ENCODE assay signal across 23 cellular contexts in genomic region chr5:107306597-107306996, GRCh38.
"Had no signal": no experiment of that assay in that cellular context is flagged by ENCODE, and none has a peak within 500 bp of the region (broad histone marks: within the 10 kb centered on the region; RNA-seq: fewer than 3 reads in every experiment).

No MANE protein-coding gene starts in this region.

- H3K27me3 Mint-ChIP-seq: activated B cell treated with CpG ODN at 0.5 μM for 24 hours; activated naive CD8-positive, alpha-beta T cell treated with anti-CD3 and anti-CD28 coated beads, Interleukin-2, amount 10 ng/mL, durations not matched to agents 7 days and 5 days; progenitor cell of endocrine pancreas had no signal

- H3K4me1 Mint-ChIP-seq: activated B cell treated with CpG ODN at 0.5 μM for 24 hours; activated naive CD8-positive, alpha-beta T cell treated with anti-CD3 and anti-CD28 coated beads, Interleukin-2, amount 10 ng/mL, durations not matched to agents 7 days and 5 days; memory B cell had no signal

- H3K36me3 ChIP-seq: colonic mucosa, gastrocnemius medialis, left ventricle myocardium inferior, spleen, upper lobe of left lung had no signal

- H3K9me3 ChIP-seq: colonic mucosa, gastrocnemius medialis, left ventricle myocardium inferior, spleen, upper lobe of left lung had no signal

- H3K4me3 Mint-ChIP-seq: activated B cell treated with CpG ODN at 0.5 μM for 24 hours; activated naive CD8-positive, alpha-beta T cell treated with anti-CD3 and anti-CD28 coated beads, Interleukin-2, amount 10 ng/mL, durations not matched to agents 7 days and 5 days; activated T-cell treated with anti-CD3 and anti-CD28 coated beads, Interleukin-2, amount 50 U/mL, for 4 hours; memory B cell; natural killer cell treated with Interleukin-12 subunit alpha and Interleukin-12 subunit beta and Interleukin-15 and Interleukin-18, amount 100 ng/mL, for 72 hours had no signal

- H3K4me3 ChIP-seq: colonic mucosa, gastrocnemius medialis, left ventricle myocardium inferior, spleen, upper lobe of left lung had no signal

- H3K27ac Mint-ChIP-seq: activated B cell treated with CpG ODN at 0.5 μM for 24 hours; activated naive CD8-positive, alpha-beta T cell treated with anti-CD3 and anti-CD28 coated beads, Interleukin-2, amount 10 ng/mL, durations not matched to agents 7 days and 5 days; activated T-helper 2 cell treated with anti-CD3 and anti-CD28 coated beads, Interferon-gamma antibody, Interleukin-2, Interleukin-4, amounts not matched to agents 10 μg/mL and 5 μg/mL and 100 μg/mL, durations not matched to agents 14 hours and 24 hours and 36 hours; memory B cell; natural killer cell treated with Interleukin-12 subunit alpha and Interleukin-12 subunit beta and Interleukin-15 and Interleukin-18, amount 100 ng/mL, for 72 hours; progenitor cell of endocrine pancreas had no signal

- ATAC-seq: activated T-cell treated with anti-CD3 and anti-CD28 coated beads, Interleukin-2, amount 50 U/mL, for 4 hours; gastrocnemius medialis; natural killer cell treated with Interleukin-12 subunit alpha and Interleukin-12 subunit beta and Interleukin-15 and Interleukin-18, amount 100 ng/mL, for 72 hours had no signal

- DNase-seq: activated B cell treated with CpG ODN at 0.5 μM for 24 hours; activated CD4-positive, alpha-beta T cell treated with anti-CD3 and anti-CD28 coated beads for 4 hours; activated CD4-positive, alpha-beta T cell treated with anti-CD3 and anti-CD28 coated beads, Interleukin-2, amount 50 U/mL, for 48 hours; activated CD8-positive, alpha-beta memory T cell treated with anti-CD3 and anti-CD28 coated beads, Interleukin-2, amount 50 U/mL, for 48 hours; activated naive CD4-positive, alpha-beta T cell; activated naive CD8-positive, alpha-beta T cell treated with anti-CD3 and anti-CD28 coated beads, Interleukin-2, amount 10 ng/mL, durations not matched to agents 7 days and 5 days; activated T-cell treated with anti-CD3 and anti-CD28 coated beads, Interleukin-2, amount 50 U/mL, for 4 hours; amniotic stem cell; colonic mucosa; erythroblast; gastrocnemius medialis; hippocampal formation; kidney glomerular epithelial cell; left ventricle myocardium inferior; spleen; stimulated activated CD4-positive, alpha-beta T cell treated with anti-CD3 and anti-CD28 coated beads, Interleukin-4, amount 100 ng/mL, for 24 hours; stimulated activated naive CD4-positive, alpha-beta T cell treated with Interleukin-2 at 50 U/mL for 16 hours; T-helper 9 cell; upper lobe of left lung had no signal

- H3K27me3 ChIP-seq: colonic mucosa, gastrocnemius medialis, spleen, upper lobe of left lung had no signal

- H3K9me3 Mint-ChIP-seq: activated B cell treated with CpG ODN at 0.5 μM for 24 hours; activated T-cell treated with anti-CD3 and anti-CD28 coated beads, Interleukin-2, amount 50 U/mL, for 4 hours; activated T-helper 2 cell treated with anti-CD3 and anti-CD28 coated beads, Interferon-gamma antibody, Interleukin-2, Interleukin-4, amounts not matched to agents 10 μg/mL and 5 μg/mL and 100 μg/mL, durations not matched to agents 14 hours and 24 hours and 36 hours; memory B cell; natural killer cell treated with Interleukin-12 subunit alpha and Interleukin-12 subunit beta and Interleukin-15 and Interleukin-18, amount 100 ng/mL, for 72 hours had no signal

- H3K4me1 ChIP-seq: colonic mucosa, gastrocnemius medialis, left ventricle myocardium inferior, spleen, upper lobe of left lung had no signal

- H3K27ac ChIP-seq: colonic mucosa, gastrocnemius medialis, left ventricle myocardium inferior, spleen, upper lobe of left lung had no signal

- H3K36me3 Mint-ChIP-seq: activated naive CD8-positive, alpha-beta T cell treated with anti-CD3 and anti-CD28 coated beads, Interleukin-2, amount 10 ng/mL, durations not matched to agents 7 days and 5 days; memory B cell; natural killer cell treated with Interleukin-12 subunit alpha and Interleukin-12 subunit beta and Interleukin-15 and Interleukin-18, amount 100 ng/mL, for 72 hours had no signal
